In the genomic region with DNA sequence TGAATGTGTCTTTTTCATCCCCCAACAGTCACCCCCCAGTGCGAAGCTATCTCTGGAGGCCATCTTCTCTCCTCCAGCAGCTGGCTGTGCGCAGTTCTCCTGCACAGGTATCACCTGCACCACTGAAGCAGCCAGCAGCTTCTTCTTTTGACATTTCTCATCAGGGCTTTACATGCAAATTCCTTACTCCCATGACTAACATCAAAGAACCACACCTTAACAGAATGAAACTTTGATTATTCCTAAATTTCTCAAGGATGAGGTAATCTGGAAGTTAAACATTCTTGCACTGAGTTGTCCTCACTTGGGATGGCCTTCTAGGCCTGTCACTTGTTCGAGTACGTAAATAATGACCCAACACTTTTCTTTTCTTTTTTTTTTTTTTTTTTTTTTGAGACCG, we compare ENCODE assay signal across 19 cellular contexts.
DNase-seq lines count a peak whose midpoint lies in the region; ATAC-seq and TF ChIP-seq lines count a peak whose summit lies in the region.
"Had no signal": no experiment of that assay in that cellular context is flagged by ENCODE, and none has a peak within 500 bp of the region (broad histone marks: within the 10 kb centered on the region; RNA-seq: fewer than 3 reads in every experiment).

No MANE protein-coding gene starts in this region.

- peak; percentile 76 for ATAC-seq in RWPE2 (ENCODE audit: low read depth)
- no peak for ATAC-seq in GM18511 (IDR thresholded peaks at IDR 0.05; ENCODE audit: unreplicated experiment)
- ATAC-seq: GM23338, HCT116 had no signal

- H3K27me3 ChIP-seq in RWPE2 (ENCODE audit: insufficient read depth, poor library complexity, severe bottlenecking) (no peaks in the 10 kb centered on the region), mesendoderm (ENCODE audit: insufficient read depth, low read length, poor library complexity) (no peaks in the 10 kb centered on the region)
- H3K27me3 ChIP-seq: BE2C; BLaER1 treated with 17β-estradiol and CSF1 and Interleukin-3, amounts not matched to agents 10 nM and 100 nM had no signal

- TF ChIP-seq CTCF in RWPE2 (IDR thresholded peaks at IDR 0.05; ENCODE audit: poor library complexity, severe bottlenecking): no peak

- H3K27ac ChIP-seq in RWPE2 (ENCODE audit: poor library complexity, severe bottlenecking): no peak overlapping the region
- H3K27ac ChIP-seq in epithelial cell of prostate: peak overlapping the region; percentile 63
- H3K27ac ChIP-seq in mesendoderm (ENCODE audit: low read depth, low read length): no peak overlapping the region
- H3K27ac ChIP-seq: 22Rv1; BLaER1 treated with 17β-estradiol and CSF1 and Interleukin-3, amounts not matched to agents 10 nM and 100 nM had no signal

- no peak overlapping the region for H4K5ac ChIP-seq in mesendoderm (ENCODE audit: low read length)

- DNase-seq in Caki2 (ENCODE audit: low read depth) (peak; percentile 8), RWPE2 (ENCODE audit: low spot score) (no peak), epithelial cell of prostate (ENCODE audit: low read depth, low spot score) (no peak), mesendoderm (peak; percentile 78), NCI-H1930 (lab: John Stamatoyannopoulos, UW) (no peak), amniotic stem cell (lab: John Stamatoyannopoulos, UW) (no peak)
- DNase-seq in NK-92 treated with Interleukin-12 subunit alpha and Interleukin-12 subunit beta, amount 100 ng/mL, for 24 hours (lab: John Stamatoyannopoulos, UW): no peak
- DNase-seq: BE2C; Calu3; CD4-positive, alpha-beta T cell; CD8-positive, alpha-beta memory T cell; DMS53; DMS79 treated with DMSO at 0.1 percent for 48 hours; H9 had no signal

- no peak overlapping the region for H2BK15ac ChIP-seq in mesendoderm (replicated peaks; ENCODE audit: low read depth)

- H3K4me2 ChIP-seq in mesendoderm (ENCODE audit: low read length): no peak overlapping the region
- H3K4me2 ChIP-seq: BLaER1 treated with 17β-estradiol and CSF1 and Interleukin-3, amounts not matched to agents 10 nM and 100 nM; GM23338 had no signal

- H3K18ac ChIP-seq in mesendoderm (ENCODE audit: low read length): no peak overlapping the region

- in situ Hi-C loops in Caki2 (cut with HindIII; ENCODE audit: low pct_unique_long_range_greater_than_20kb, low sequenced_read_pairs): no loop called here

- no peaks in the 10 kb centered on the region for H3K79me1 ChIP-seq in mesendoderm (ENCODE audit: low read length)

- no peak overlapping the region for H2AK5ac ChIP-seq in mesendoderm (ENCODE audit: low read length)

- no peak overlapping the region for H2BK5ac ChIP-seq in mesendoderm (ENCODE audit: low read length)

- H3K4ac ChIP-seq in mesendoderm (ENCODE audit: low read depth, low read length): no peak overlapping the region

- H3K79me2 ChIP-seq in mesendoderm (ENCODE audit: control insufficient read depth, insufficient read depth, low read length): no peaks in the 10 kb centered on the region

- WGBS in mesendoderm (ENCODE audit: extremely low coverage, insufficient coverage, low lambda C conversion rate): no CpG with 5 or more reads among the region's 5 CpGs

- no peak overlapping the region for H2BK120ac ChIP-seq in mesendoderm (ENCODE audit: low read depth, low read length)

- H3K9me3 ChIP-seq in RWPE2 (ENCODE audit: severe bottlenecking): no peaks in the 10 kb centered on the region
- H3K9me3 ChIP-seq: BE2C; BLaER1 treated with 17β-estradiol and CSF1 and Interleukin-3, amounts not matched to agents 10 nM and 100 nM had no signal

- H3K36me3 ChIP-seq in RWPE2 (ENCODE audit: low read depth) (peaks cover 19% of the 10 kb centered on the region), mesendoderm (ENCODE audit: control insufficient read depth, insufficient read depth, low read length) (no peaks in the 10 kb centered on the region)
- H3K36me3 ChIP-seq: BE2C; BLaER1 treated with 17β-estradiol and CSF1 and Interleukin-3, amounts not matched to agents 10 nM and 100 nM had no signal

- H3K23ac ChIP-seq in mesendoderm (ENCODE audit: low read length): no peak overlapping the region

- H3K4me3 ChIP-seq in RWPE2 (ENCODE audit: severe bottlenecking) (no peak overlapping the region), mesendoderm (ENCODE audit: low read length) (no peak overlapping the region)
- H3K4me3 ChIP-seq: BLaER1 treated with 17β-estradiol and CSF1 and Interleukin-3, amounts not matched to agents 10 nM and 100 nM; GM23338 had no signal

- peaks cover 10% of the 10 kb centered on the region for H3K4me1 ChIP-seq in RWPE2 (ENCODE audit: insufficient read depth, poor library complexity, severe bottlenecking)
- no peaks in the 10 kb centered on the region for H3K4me1 ChIP-seq in mesendoderm (ENCODE audit: control insufficient read depth, low read depth, low read length)
- H3K4me1 ChIP-seq: BE2C; BLaER1 treated with 17β-estradiol and CSF1 and Interleukin-3, amounts not matched to agents 10 nM and 100 nM had no signal

- no peak overlapping the region for H3K9ac ChIP-seq in mesendoderm (ENCODE audit: low read length)
- H3K9ac ChIP-seq: BLaER1 treated with 17β-estradiol and CSF1 and Interleukin-3, amounts not matched to agents 10 nM and 100 nM had no signal

- H3K56ac ChIP-seq in mesendoderm (ENCODE audit: low read length): no peak overlapping the region

- no peak overlapping the region for H4K8ac ChIP-seq in mesendoderm (ENCODE audit: low read depth, low read length)

Comparison
In these comparisons a context has a peak if more than half of its experiments do, and no peak if none do; other contexts are left out.
1. DNase-seq: peak in Caki2 (single experiment) and mesendoderm (single experiment); none in RWPE2 (single experiment), epithelial cell of prostate (single experiment), NCI-H1930 (0 of 2), NK-92 treated with Interleukin-12 subunit alpha and Interleukin-12 subunit beta, amount 100 ng/mL, for 24 hours (single experiment) and amniotic stem cell (single experiment).